10 cellular contexts compared by ENCODE assay signal in genomic region chr5:170254056-170254455, GRCh38. TPM values are rescaled to one million over a fixed set of nuclear protein-coding genes. Genes with fewer than 3 reads are reported as not detected.
A peak's percentile ranks its signal among the peaks of the same experiment; 100 is the strongest.
DNase-seq lines count a peak whose midpoint lies in the region; ATAC-seq lines count a peak whose summit lies in the region.
"Had no signal": no experiment of that assay in that cellular context is flagged by ENCODE, and none has a peak within 500 bp of the region (broad histone marks: within the 10 kb centered on the region; RNA-seq: fewer than 3 reads in every experiment).

No MANE protein-coding gene starts in this region.

- H3K27me3 Mint-ChIP-seq in activated T-helper 2 cell treated with anti-CD3 and anti-CD28 coated beads, Interferon-gamma antibody, Interleukin-2, Interleukin-4, amounts not matched to agents 10 μg/mL and 5 μg/mL and 100 μg/mL, durations not matched to agents 14 hours and 24 hours and 36 hours (ENCODE audit: low read depth) = no peaks in the 10 kb centered on the region

- peak; percentile 73 for DNase-seq in NK-92 treated with Interleukin-12 subunit alpha and Interleukin-12 subunit beta, amount 100 ng/mL, for 24 hours (lab: John Stamatoyannopoulos, UW)
- DNase-seq in NK-92 (lab: John Stamatoyannopoulos, UW; ENCODE audit: unreplicated experiment) (no peak), cardiac septum (ENCODE audit: low spot score) (no peak), OCI-M1 (lab: John Stamatoyannopoulos, UW) (no peak), posterior cingulate gyrus (no peak)
- peak; percentile 58 for DNase-seq in activated T-helper 2 cell treated with anti-CD3 and anti-CD28 coated beads, Interferon-gamma antibody, Interleukin-2, Interleukin-4, amounts not matched to agents 10 μg/mL and 5 μg/mL and 100 μg/mL, durations not matched to agents 14 hours and 24 hours and 36 hours (ENCODE audit: low spot score)
- DNase-seq in stimulated activated CD4-positive, alpha-beta T cell treated with anti-CD3 and anti-CD28 coated beads, Interleukin-15, amount 100 ng/mL, for 24 hours = peak; percentile 70

- H3K27ac Mint-ChIP-seq in activated T-helper 2 cell treated with anti-CD3 and anti-CD28 coated beads, Interferon-gamma antibody, Interleukin-2, Interleukin-4, amounts not matched to agents 10 μg/mL and 5 μg/mL and 100 μg/mL, durations not matched to agents 14 hours and 24 hours and 36 hours = peak overlapping the region; percentile 69

- H3K9me3 Mint-ChIP-seq in activated T-helper 2 cell treated with anti-CD3 and anti-CD28 coated beads, Interferon-gamma antibody, Interleukin-2, Interleukin-4, amounts not matched to agents 10 μg/mL and 5 μg/mL and 100 μg/mL, durations not matched to agents 14 hours and 24 hours and 36 hours = no peaks in the 10 kb centered on the region

- peak; percentile 95 for ATAC-seq in HG03558 (IDR thresholded peaks at IDR 0.05; ENCODE audit: extremely low read depth, unreplicated experiment)

- no peak overlapping the region for H3K4me3 Mint-ChIP-seq in activated T-helper 2 cell treated with anti-CD3 and anti-CD28 coated beads, Interferon-gamma antibody, Interleukin-2, Interleukin-4, amounts not matched to agents 10 μg/mL and 5 μg/mL and 100 μg/mL, durations not matched to agents 14 hours and 24 hours and 36 hours (ENCODE audit: low read depth)

- peaks cover 97% of the 10 kb centered on the region for H3K36me3 Mint-ChIP-seq in activated T-helper 2 cell treated with anti-CD3 and anti-CD28 coated beads, Interferon-gamma antibody, Interleukin-2, Interleukin-4, amounts not matched to agents 10 μg/mL and 5 μg/mL and 100 μg/mL, durations not matched to agents 14 hours and 24 hours and 36 hours (ENCODE audit: low read depth)

- intact Hi-C loops in activated T-helper 2 cell treated with anti-CD3 and anti-CD28 coated beads, Interferon-gamma antibody, Interleukin-2, Interleukin-4, amounts not matched to agents 10 μg/mL and 5 μg/mL and 100 μg/mL, durations not matched to agents 14 hours and 24 hours and 36 hours (cut with micrococcal nuclease) = loop anchor here (1.0 to 2.0 kb wide), 2 partner anchors 15 to 77 kb away; no protein-coding TSS in a partner anchor
- intact Hi-C loops in cardiac septum (cut with DNase I) = no loop called here
- intact Hi-C loops in posterior cingulate gyrus (cut with DNase I) = no loop called here

- H3K4me1 Mint-ChIP-seq in activated T-helper 2 cell treated with anti-CD3 and anti-CD28 coated beads, Interferon-gamma antibody, Interleukin-2, Interleukin-4, amounts not matched to agents 10 μg/mL and 5 μg/mL and 100 μg/mL, durations not matched to agents 14 hours and 24 hours and 36 hours (ENCODE audit: low read depth) = peaks cover 38% of the 10 kb centered on the region

RNA-seq across cellular contexts. Expression of gene C5orf58, which starts 21.3 kb away (rescaled TPM):
- total RNA-seq in activated T-helper 2 cell treated with anti-CD3 and anti-CD28 coated beads, Interferon-gamma antibody, Interleukin-2, Interleukin-4, amounts not matched to agents 10 μg/mL and 5 μg/mL and 100 μg/mL, durations not matched to agents 14 hours and 24 hours and 36 hours = not detected in 2 replicates
- total RNA-seq in cardiac septum = not detected
- total RNA-seq: liver, SJSA1 had no signal

RNA-seq across cellular contexts. Expression of gene LCP2, which starts 43.5 kb away (rescaled TPM):
- 239 and 254 TPM in 2 replicates for total RNA-seq in activated T-helper 2 cell treated with anti-CD3 and anti-CD28 coated beads, Interferon-gamma antibody, Interleukin-2, Interleukin-4, amounts not matched to agents 10 μg/mL and 5 μg/mL and 100 μg/mL, durations not matched to agents 14 hours and 24 hours and 36 hours
- 6.2 TPM for total RNA-seq in cardiac septum

Comparison
In these comparisons a context has a peak if more than half of its experiments do, and no peak if none do; other contexts are left out.
1. DNase-seq: peak in NK-92 treated with Interleukin-12 subunit alpha and Interleukin-12 subunit beta, amount 100 ng/mL, for 24 hours (single experiment), activated T-helper 2 cell treated with anti-CD3 and anti-CD28 coated beads, Interferon-gamma antibody, Interleukin-2, Interleukin-4, amounts not matched to agents 10 μg/mL and 5 μg/mL and 100 μg/mL, durations not matched to agents 14 hours and 24 hours and 36 hours (single experiment) and stimulated activated CD4-positive, alpha-beta T cell treated with anti-CD3 and anti-CD28 coated beads, Interleukin-15, amount 100 ng/mL, for 24 hours (single experiment); none in NK-92 (single experiment), cardiac septum (single experiment), OCI-M1 (single experiment) and posterior cingulate gyrus (0 of 10).
2. RNA of gene LCP2, which starts 43.5 kb away (total RNA-seq): 239 to 254 TPM in activated T-helper 2 cell treated with anti-CD3 and anti-CD28 coated beads, Interferon-gamma antibody, Interleukin-2, Interleukin-4, amounts not matched to agents 10 μg/mL and 5 μg/mL and 100 μg/mL, durations not matched to agents 14 hours and 24 hours and 36 hours; 6.2 TPM in cardiac septum (single experiment); every median in the first group is over 10 times any median in the second.